8 cellular contexts compared by ENCODE assay signal in genomic region chr21:37009740-37010341, GRCh38. TPM values are rescaled to one million over a fixed set of nuclear protein-coding genes. Genes with fewer than 3 reads are reported as not detected.
DNase-seq lines count a peak whose midpoint lies in the region; ATAC-seq, FAIRE-seq and TF ChIP-seq lines count a peak whose summit lies in the region.

No MANE protein-coding gene starts in this region.

- H3K4me3 ChIP-seq in AG04449 (ENCODE audit: low read depth, low read length) = peak overlapping the region; percentile 29
- peak overlapping the region in 2 of 3 experiments; percentile 57 to 60 for H3K4me3 ChIP-seq in keratinocyte (ENCODE audit: control insufficient read depth in 2 of 3, extremely low read depth in 1 of 3, insufficient read depth in 2 of 3, low read depth in 1 of 3, low read length in 3 of 3)

- no peaks in the 10 kb centered on the region for H4K20me1 ChIP-seq in keratinocyte (ENCODE audit: control insufficient read depth, extremely low read depth, insufficient read depth, low read length)

- POLR2A ChIA-PET in AG04449 (lab: Yijun Ruan, JAX) = interaction anchor here (0.6 kb wide), 1 partner anchor 20 kb away, joined by 3 read pairs; no protein-coding TSS in a partner anchor

- TF ChIP-seq CTCF in AG04449 (IDR thresholded peaks at IDR 0.05; ENCODE audit: insufficient read depth, low read length, missing control alignments) (peak; percentile 95), keratinocyte (optimal IDR thresholded peaks at IDR 0.05 in 1 of 3, IDR thresholded peaks at IDR 0.05 in 1 of 3, conservative IDR thresholded peaks at IDR 0.05 in 1 of 3; ENCODE audit: extremely low read depth in 1 of 3, insufficient read depth in 2 of 3, low read length in 3 of 3) (peak; percentile 88 to 94 (median 94))

- H3K27ac ChIP-seq in keratinocyte (ENCODE audit: control insufficient read depth, insufficient read depth, low read length) = no peak overlapping the region

- CTCF ChIA-PET in AG04449 (lab: Yijun Ruan, JAX) = interaction anchor here (0.6 to 4.6 kb wide), 27 partner anchors 8 to 590 kb away, joined by 3 to 49 read pairs (median 5); no protein-coding TSS in a partner anchor

- FAIRE-seq in keratinocyte (lab: Jason Lieb, UNC) = peak; percentile 46

- peaks cover 23% of the 10 kb centered on the region for H3K27me3 ChIP-seq in keratinocyte (ENCODE audit: control insufficient read depth, extremely low read depth, insufficient read depth, low read length)

- peak overlapping the region; percentile 28 for H3K9ac ChIP-seq in keratinocyte (ENCODE audit: control insufficient read depth, extremely low read depth, insufficient read depth, low read length)

- no peaks in the 10 kb centered on the region for H3K36me3 ChIP-seq in keratinocyte (ENCODE audit: control insufficient read depth in 2 of 2, extremely low read depth in 1 of 2, insufficient read depth in 2 of 2, low read length in 2 of 2)

- H3K9me1 ChIP-seq in keratinocyte (ENCODE audit: control insufficient read depth, extremely low read depth, insufficient read depth, low read length) = no peaks in the 10 kb centered on the region

- no peaks in the 10 kb centered on the region for H3K9me3 ChIP-seq in keratinocyte (ENCODE audit: control insufficient read depth, low read depth, low read length)

- peak overlapping the region; percentile 87 for H2AFZ ChIP-seq in keratinocyte (ENCODE audit: control insufficient read depth, low read length)

- dilution Hi-C loops in keratinocyte (cut with MboI; ENCODE audit: extremely low pct_ligation_motif_present, low sequenced_read_pairs) = no loop called here

- peak overlapping the region; percentile 83 for H3K4me2 ChIP-seq in keratinocyte (ENCODE audit: control insufficient read depth, extremely low read depth, insufficient read depth, low read depth, low read length)

- DNase-seq in AG04449 (ENCODE audit: low read depth, low spot score) (no peak), NCI-H2227 (lab: John Stamatoyannopoulos, UW; ENCODE audit: unreplicated experiment) (peak; percentile 90), keratinocyte (ENCODE audit: low read depth, low spot score) (no peak)
- peak; percentile 52 to 58 (median 53) for DNase-seq in activated CD4-positive, CD25-positive, alpha-beta regulatory T cell (lab: John Stamatoyannopoulos, UW)
- peak; percentile 69 for DNase-seq in central memory CD4-positive, alpha-beta T cell
- peak; percentile 50 to 64 for DNase-seq in stimulated activated CD4-positive, alpha-beta T cell treated with anti-CD3 and anti-CD28 coated beads, Interleukin-1b, Interleukin-23, amount 100 ng/mL, for 1 hour (ENCODE audit: low read depth in 2 of 2)

- no peaks in the 10 kb centered on the region for H3K79me2 ChIP-seq in keratinocyte (ENCODE audit: control insufficient read depth, insufficient read depth, low read length)

- H3K4me1 ChIP-seq in keratinocyte (ENCODE audit: control insufficient read depth, extremely low read depth, insufficient read depth, low read length) = peaks cover 4% of the 10 kb centered on the region

- ATAC-seq in GM18868 (IDR thresholded peaks at IDR 0.05; ENCODE audit: unreplicated experiment) (peak; percentile 77), HG03159 (IDR thresholded peaks at IDR 0.05; ENCODE audit: unreplicated experiment) (peak; percentile 87)

RNA-seq across cellular contexts. Expression of gene RIPPLY3, which starts 3.3 kb away (rescaled TPM):
- 0.05 to 0.07 TPM in 2 of 3 replicates, not detected in the other for polyA plus RNA-seq in keratinocyte
- not detected for polyA plus RNA-seq in keratinocyte (2011; ENCODE audit: low read depth)
- polyA plus RNA-seq in keratinocyte (2011; cell fraction: cytosol; rRNA removed) = not detected in 2 replicates
- not detected in 2 replicates for polyA plus RNA-seq in keratinocyte (2011; cell fraction: nucleus; rRNA removed)
- polyA plus RNA-seq in keratinocyte (2012; ENCODE audit: low replicate concordance) = 0.05 TPM in 1 of 2 replicates, not detected in the other
- polyA minus RNA-seq in keratinocyte = not detected in 3 replicates
- not detected for polyA minus RNA-seq in keratinocyte (2011; cell fraction: cytosol; rRNA and poly(A)+ RNA removed)
- not detected in 2 replicates for polyA minus RNA-seq in keratinocyte (2011; cell fraction: nucleus; rRNA and poly(A)+ RNA removed)

RNA-seq across cellular contexts. Expression of gene HLCS, which starts 43.4 kb away (rescaled TPM):
- polyA plus RNA-seq in keratinocyte = 9.2 to 12.9 TPM (median 11.5 TPM) in 3 replicates
- 4.3 TPM for polyA plus RNA-seq in keratinocyte (2011; ENCODE audit: low read depth)
- polyA plus RNA-seq in keratinocyte (2011; cell fraction: cytosol; rRNA removed) = 7.7 and 10.9 TPM in 2 replicates
- polyA plus RNA-seq in keratinocyte (2011; cell fraction: nucleus; rRNA removed) = 16.3 and 19.4 TPM in 2 replicates
- 2.6 and 10.9 TPM in 2 replicates for polyA plus RNA-seq in keratinocyte (2012; ENCODE audit: low replicate concordance)
- 8.9 to 30.1 TPM (median 18.7 TPM) in 3 replicates for polyA minus RNA-seq in keratinocyte
- 6.3 TPM for polyA minus RNA-seq in keratinocyte (2011; cell fraction: cytosol; rRNA and poly(A)+ RNA removed)
- polyA minus RNA-seq in keratinocyte (2011; cell fraction: nucleus; rRNA and poly(A)+ RNA removed) = 20.0 and 32.8 TPM in 2 replicates

Comparison
In these comparisons a context has a peak if more than half of its experiments do, and no peak if none do; other contexts are left out.
1. DNase-seq: peak in NCI-H2227 (single experiment), activated CD4-positive, CD25-positive, alpha-beta regulatory T cell (4 of 4), central memory CD4-positive, alpha-beta T cell (single experiment) and stimulated activated CD4-positive, alpha-beta T cell treated with anti-CD3 and anti-CD28 coated beads, Interleukin-1b, Interleukin-23, amount 100 ng/mL, for 1 hour (2 of 2); none in AG04449 (single experiment) and keratinocyte (single experiment).